6 cellular contexts compared by ENCODE assay signal in the genomic region with DNA sequence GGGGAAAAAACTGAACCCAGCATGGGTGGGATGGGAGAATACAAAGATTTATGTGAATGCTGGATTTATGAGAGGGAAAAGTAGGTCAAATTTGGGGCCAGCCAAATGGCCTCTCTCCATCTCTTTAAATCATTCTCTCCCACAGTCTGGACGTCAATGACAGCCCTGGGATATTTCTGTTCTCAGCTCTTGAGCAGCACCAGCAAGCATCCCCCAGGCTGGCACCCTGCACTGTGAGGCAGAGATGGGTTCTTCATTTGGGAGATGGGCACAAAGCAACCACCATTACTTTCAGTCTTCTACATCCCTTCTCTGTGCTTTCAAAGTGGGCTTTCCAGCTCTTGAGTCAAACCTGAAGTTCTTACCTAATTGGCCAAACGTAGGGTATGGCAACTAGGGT.
"Had no signal": no experiment of that assay in that cellular context is flagged by ENCODE, and none has a peak within 500 bp of the region (broad histone marks: within the 10 kb centered on the region; RNA-seq: fewer than 3 reads in every experiment).

No MANE protein-coding gene starts in this region.

- H3K4me3 ChIP-seq: GM23338 had no signal

- H3K27ac ChIP-seq: HL-60 had no signal

- H3K36me3 Mint-ChIP-seq: IgD-negative memory B cell had no signal

- DNase-seq: H9, HCEC 1CT had no signal

- H3K9me3 Mint-ChIP-seq: GM23338, H9 had no signal

- H3K27ac Mint-ChIP-seq: GM23338, H9, IgD-negative memory B cell had no signal

- H3K27me3 Mint-ChIP-seq: IgD-negative memory B cell had no signal

- H3K4me1 Mint-ChIP-seq: GM23338, H9, IgD-negative memory B cell had no signal

- H3K4me3 Mint-ChIP-seq: GM23338, H9 had no signal

- ATAC-seq: GM23338, HepG2 had no signal
